In genomic region chr4:41644288-41644914, GRCh38 we compare ENCODE assay signal across 8 cellular contexts.
DNase-seq lines count a peak whose midpoint lies in the region; ATAC-seq and TF ChIP-seq lines count a peak whose summit lies in the region.

No MANE protein-coding gene starts in this region.

- CTCF ChIA-PET in CD8-positive, alpha-beta memory T cell (lab: Charles Lee) = no interaction called here

- H3K9me3 ChIP-seq in spleen = no peaks in the 10 kb centered on the region
- no peaks in the 10 kb centered on the region for H3K9me3 ChIP-seq in CD8-positive, alpha-beta memory T cell (ENCODE audit: low read length)

- H3K27ac Mint-ChIP-seq in CD8-positive, alpha-beta memory T cell = no peak overlapping the region

- H3K27me3 Mint-ChIP-seq in CD8-positive, alpha-beta memory T cell = peaks cover 12 to 29% of the 10 kb centered on the region in 2 donors

- H3K27me3 ChIP-seq in ACC112 (ENCODE audit: insufficient read depth, low read length) (peaks cover 24% of the 10 kb centered on the region), spleen (replicated peaks in 1 of 7) (peaks cover 0 to 45% (median 8%) of the 10 kb centered on the region in 7 donors)
- H3K27me3 ChIP-seq in CD8-positive, alpha-beta memory T cell (ENCODE audit: insufficient read depth, low read length, poor library complexity, severe bottlenecking) = no peaks in the 10 kb centered on the region

- POLR2A ChIA-PET in CD8-positive, alpha-beta memory T cell (lab: Charles Lee) = no interaction called here

- H3K4me1 ChIP-seq in ACC112 (ENCODE audit: control insufficient read depth, insufficient read depth, low read length, unreplicated experiment) = no peaks in the 10 kb centered on the region
- peaks cover 0 to 27% (median 2%) of the 10 kb centered on the region in 6 donors for H3K4me1 ChIP-seq in spleen
- no peaks in the 10 kb centered on the region for H3K4me1 ChIP-seq in CD8-positive, alpha-beta memory T cell (ENCODE audit: insufficient read depth, low read length)

- H3K9me3 Mint-ChIP-seq in CD8-positive, alpha-beta memory T cell = peaks cover 0 to 4% (median 0%) of the 10 kb centered on the region in 5 donors

- H3K36me3 ChIP-seq in ACC112 (ENCODE audit: insufficient read depth, low read length) (no peaks in the 10 kb centered on the region), spleen (peaks cover 0 to 34% (median 0%) of the 10 kb centered on the region in 6 donors)
- no peaks in the 10 kb centered on the region for H3K36me3 ChIP-seq in CD8-positive, alpha-beta memory T cell (ENCODE audit: insufficient read depth, low read length)

- H3K27ac ChIP-seq in ACC112 (ENCODE audit: low read depth, low read length) (no peak overlapping the region), spleen (no peak overlapping the region)
- no peak overlapping the region for H3K27ac ChIP-seq in CD8-positive, alpha-beta memory T cell (ENCODE audit: low read depth, low read length)

- DNase-seq in cardiac fibroblast (ENCODE audit: low read depth in 2 of 2) (peak; percentile 37 to 58), inferior parietal cortex (ENCODE audit: extremely low spot score) (peak; percentile 81), spleen (no peak)
- no peak for DNase-seq in CD8-positive, alpha-beta memory T cell

- TF ChIP-seq CTCF in cardiac fibroblast (IDR thresholded peaks at IDR 0.05; ENCODE audit: low read depth, low read length) (peak; percentile 54), spleen (IDR thresholded peaks at IDR 0.05 in 8 of 11, conservative IDR thresholded peaks at IDR 0.05 in 3 of 11) (peak in 8 of 11 experiments; percentile 13 to 55 (median 38))

- ATAC-seq in HG02885 (IDR thresholded peaks at IDR 0.05; ENCODE audit: poor library complexity, unreplicated experiment) (peak; percentile 43), GM19452 (IDR thresholded peaks at IDR 0.05; ENCODE audit: unreplicated experiment) (no peak), GM21423 (IDR thresholded peaks at IDR 0.05; ENCODE audit: unreplicated experiment) (no peak)

- WGBS in spleen, 5 donors = 26 to 42% (median 32%) methylated on average over 40 to 41 of the region's 41 CpGs

- TF ChIP-seq POLR2A in spleen (IDR thresholded peaks at IDR 0.05) = no peak

- H3K4me1 Mint-ChIP-seq in CD8-positive, alpha-beta memory T cell = no peaks in the 10 kb centered on the region

- no peak overlapping the region for H2AFZ ChIP-seq in ACC112 (ENCODE audit: low read length, unreplicated experiment)

- no peaks in the 10 kb centered on the region for H3K36me3 Mint-ChIP-seq in CD8-positive, alpha-beta memory T cell

- intact Hi-C loops in spleen (cut with DNase I; ENCODE audit: low total_unique reads) = no loop called here

- H3K79me2 ChIP-seq in ACC112 (ENCODE audit: control insufficient read depth, insufficient read depth, low read length, unreplicated experiment) = no peaks in the 10 kb centered on the region

- peak overlapping the region; percentile 61 for H3K4me3 ChIP-seq in ACC112 (ENCODE audit: low read depth, low read length)
- no peak overlapping the region for H3K4me3 ChIP-seq in cardiac fibroblast (replicated peaks in 1 of 2; ENCODE audit: low read depth in 2 of 2, low read length in 2 of 2)
- no peak overlapping the region for H3K4me3 ChIP-seq in spleen
- H3K4me3 ChIP-seq in CD8-positive, alpha-beta memory T cell (ENCODE audit: low read length) = no peak overlapping the region

- H3K4me3 Mint-ChIP-seq in CD8-positive, alpha-beta memory T cell = no peak overlapping the region

Comparison
In these comparisons a context has a peak if more than half of its experiments do, and no peak if none do; other contexts are left out.
1. DNase-seq: peak in cardiac fibroblast (2 of 2) and inferior parietal cortex (single experiment); none in spleen (single experiment) and CD8-positive, alpha-beta memory T cell (0 of 5).